9 cellular contexts compared by ENCODE assay signal in genomic region chr17:42670199-42670924, GRCh38. TPM values are rescaled to one million over a fixed set of nuclear protein-coding genes. Genes with fewer than 3 reads are reported as not detected.
DNase-seq lines count a peak whose midpoint lies in the region; ATAC-seq lines count a peak whose summit lies in the region.
"Had no signal": no experiment of that assay in that cellular context is flagged by ENCODE, and none has a peak within 500 bp of the region (broad histone marks: within the 10 kb centered on the region; RNA-seq: fewer than 3 reads in every experiment).

No MANE protein-coding gene starts in this region.

- H3K9me3 Mint-ChIP-seq in activated T-cell treated with anti-CD3 and anti-CD28 coated beads, Interleukin-2, amount 50 U/mL, for 72 hours = no peaks in the 10 kb centered on the region

- H3K36me3 ChIP-seq in iPS-15b (ENCODE audit: control insufficient read depth, insufficient read depth, low read length) = peaks cover 37% of the 10 kb centered on the region
- H3K36me3 ChIP-seq: ovary had no signal

- H3K36me3 Mint-ChIP-seq in activated T-cell treated with anti-CD3 and anti-CD28 coated beads, Interleukin-2, amount 50 U/mL, for 72 hours (ENCODE audit: insufficient read depth in 2 of 2) = no peaks in the 10 kb centered on the region

- no peak overlapping the region for H3K9ac ChIP-seq in iPS-15b (ENCODE audit: low read depth, low read length)

- H3K4me1 ChIP-seq in iPS-15b (ENCODE audit: control insufficient read depth, insufficient read depth, low read length) = peaks cover 9% of the 10 kb centered on the region

- peak; percentile 32 for ATAC-seq in HG02642 (IDR thresholded peaks at IDR 0.05; ENCODE audit: poor library complexity, unreplicated experiment)
- peak; percentile 69 to 78 for ATAC-seq in activated T-cell treated with anti-CD3 and anti-CD28 coated beads, Interleukin-2, amount 50 U/mL, for 72 hours (replicated peaks in 1 of 2)
- peak; percentile 24 for ATAC-seq in stimulated activated naive CD8-positive, alpha-beta T cell treated with anti-CD3 and anti-CD28 coated beads, Interleukin-15, Interleukin-2, amounts not matched to agents 100 U/mL and 50 U/mL, for 24 hours
- no peak for ATAC-seq in GM19395 (IDR thresholded peaks at IDR 0.05; ENCODE audit: unreplicated experiment)
- no peak for ATAC-seq in GM21576 (IDR thresholded peaks at IDR 0.05; ENCODE audit: unreplicated experiment)

- peak overlapping the region; percentile 79 for H3K4me3 ChIP-seq in iPS-15b (ENCODE audit: low read depth, low read length)
- H3K4me3 ChIP-seq: ovary had no signal

- H3K27ac Mint-ChIP-seq in activated T-cell treated with anti-CD3 and anti-CD28 coated beads, Interleukin-2, amount 50 U/mL, for 72 hours = no peak overlapping the region

- H3K27me3 ChIP-seq in iPS-15b (ENCODE audit: control insufficient read depth, insufficient read depth, low read length) = peaks cover 34% of the 10 kb centered on the region
- H3K27me3 ChIP-seq: ovary had no signal

- peak overlapping the region; percentile 85 to 86 for H3K4me3 Mint-ChIP-seq in activated T-cell treated with anti-CD3 and anti-CD28 coated beads, Interleukin-2, amount 50 U/mL, for 72 hours

- H3K4me1 Mint-ChIP-seq in activated T-cell treated with anti-CD3 and anti-CD28 coated beads, Interleukin-2, amount 50 U/mL, for 72 hours (ENCODE audit: low read depth) = peaks cover 22% of the 10 kb centered on the region

- DNase-seq in activated T-cell treated with anti-CD3 and anti-CD28 coated beads, Interleukin-2, amount 50 U/mL, for 72 hours = peak; percentile 49 to 59
- peak; percentile 50 for DNase-seq in stimulated activated naive CD8-positive, alpha-beta T cell treated with anti-CD3 and anti-CD28 coated beads, Interleukin-15, Interleukin-2, amounts not matched to agents 100 U/mL and 50 U/mL, for 24 hours
- DNase-seq in NCI-H82 treated with DMSO at 0.1 percent for 48 hours (lab: John Stamatoyannopoulos, UW; ENCODE audit: unreplicated experiment) = no peak
- DNase-seq in NCI-H2171 (lab: John Stamatoyannopoulos, UW) = no peak

- peaks cover 52% of the 10 kb centered on the region for H3K27me3 Mint-ChIP-seq in activated T-cell treated with anti-CD3 and anti-CD28 coated beads, Interleukin-2, amount 50 U/mL, for 72 hours (ENCODE audit: low read depth)

- H3K9me3 ChIP-seq in iPS-15b (ENCODE audit: control insufficient read depth, insufficient read depth, low read length) = no peaks in the 10 kb centered on the region
- H3K9me3 ChIP-seq: ovary had no signal

RNA-seq across cellular contexts. Expression of gene PLEKHH3, which starts 6.4 kb away (rescaled TPM):
- 1 to 10 TPM; 1.2 to 1.9 TPM for total RNA-seq in activated T-cell treated with anti-CD3 and anti-CD28 coated beads, Interleukin-2, amount 50 U/mL, for 72 hours

RNA-seq across cellular contexts. Expression of gene TUBG2, which starts 11.3 kb away (rescaled TPM):
- 10 to 100 TPM in 1 of 2 donors, 1 to 10 TPM in 1; 8.1 to 11.2 TPM for total RNA-seq in activated T-cell treated with anti-CD3 and anti-CD28 coated beads, Interleukin-2, amount 50 U/mL, for 72 hours

RNA-seq across cellular contexts. Expression of gene CCR10, which starts 11.3 kb away (rescaled TPM):
- total RNA-seq in activated T-cell treated with anti-CD3 and anti-CD28 coated beads, Interleukin-2, amount 50 U/mL, for 72 hours = under 1 TPM in 1 of 2 donors, not detected in 1; 0.83 TPM

RNA-seq across cellular contexts. Expression of gene CNTNAP1, which starts 12.0 kb away (rescaled TPM):
- 1 to 10 TPM in 1 of 2 donors, under 1 TPM in 1; 0.53 to 1.3 TPM for total RNA-seq in activated T-cell treated with anti-CD3 and anti-CD28 coated beads, Interleukin-2, amount 50 U/mL, for 72 hours

Comparison
In these comparisons a context has a peak if more than half of its experiments do, and no peak if none do; other contexts are left out.
1. ATAC-seq: peak in HG02642 (single experiment), activated T-cell treated with anti-CD3 and anti-CD28 coated beads, Interleukin-2, amount 50 U/mL, for 72 hours (2 of 2) and stimulated activated naive CD8-positive, alpha-beta T cell treated with anti-CD3 and anti-CD28 coated beads, Interleukin-15, Interleukin-2, amounts not matched to agents 100 U/mL and 50 U/mL, for 24 hours (single experiment); none in GM19395 (single experiment) and GM21576 (single experiment).
2. DNase-seq: peak in activated T-cell treated with anti-CD3 and anti-CD28 coated beads, Interleukin-2, amount 50 U/mL, for 72 hours (2 of 2) and stimulated activated naive CD8-positive, alpha-beta T cell treated with anti-CD3 and anti-CD28 coated beads, Interleukin-15, Interleukin-2, amounts not matched to agents 100 U/mL and 50 U/mL, for 24 hours (single experiment); none in NCI-H82 treated with DMSO at 0.1 percent for 48 hours (single experiment) and NCI-H2171 (single experiment).